In genomic region chr21:21226472-21226871, GRCh38 we compare ENCODE assay signal across 26 cellular contexts.
"Had no signal": no experiment of that assay in that cellular context is flagged by ENCODE, and none has a peak within 500 bp of the region (broad histone marks: within the 10 kb centered on the region; RNA-seq: fewer than 3 reads in every experiment).

No MANE protein-coding gene starts in this region.

- H3K4me3 ChIP-seq: left ventricle myocardium inferior, lung, mucosa of descending colon, right atrium auricular region, right lobe of liver, stomach, testis, thyroid gland, transverse colon, upper lobe of left lung, vagina had no signal

- DNase-seq: hypothalamus; immature natural killer cell; islet precursor cell; left ventricle myocardium inferior; midbrain; mucosa of descending colon; naive thymus-derived CD4-positive, alpha-beta T cell; occipital lobe; right lobe of liver; stimulated activated CD4-positive, alpha-beta T cell treated with anti-CD3 and anti-CD28 coated beads, Interleukin-12 subunit alpha, Interleukin-12 subunit beta, amount 100 ng/mL, for 4 hours; stimulated activated CD4-positive, alpha-beta T cell treated with anti-CD3 and anti-CD28 coated beads, Interleukin-15, amount 100 ng/mL, for 24 hours; stimulated activated CD4-positive, alpha-beta T cell treated with anti-CD3 and anti-CD28 coated beads, Interleukin-2, amount 100 ng/mL, for 24 hours; stimulated activated CD4-positive, alpha-beta T cell treated with anti-CD3 and anti-CD28 coated beads, Interleukin-4, amount 100 ng/mL, for 1 hour; stimulated activated naive B cell treated with anti-CD40 and anti-IgM and Interleukin-4, amounts not matched to agents 10 μg/mL and 1 μg/mL and 100 μg/mL, for 72 hours; stimulated activated naive CD8-positive, alpha-beta T cell treated with anti-CD3 and anti-CD28 coated beads, Interleukin-15, Interleukin-2, amounts not matched to agents 100 U/mL and 50 U/mL, for 24 hours; stomach; testis; thyroid gland; transverse colon; upper lobe of left lung had no signal

- ATAC-seq: mucosa of descending colon; naive thymus-derived CD4-positive, alpha-beta T cell; natural killer cell treated with Interleukin-12 subunit alpha and Interleukin-12 subunit beta and Interleukin-15 and Interleukin-18, amount 100 ng/mL, for 72 hours; right lobe of liver; stimulated activated naive B cell treated with anti-CD40 and anti-IgM and Interleukin-4, amounts not matched to agents 10 μg/mL and 1 μg/mL and 100 μg/mL, for 72 hours; stimulated activated naive CD8-positive, alpha-beta T cell treated with anti-CD3 and anti-CD28 coated beads, Interleukin-15, Interleukin-2, amounts not matched to agents 100 U/mL and 50 U/mL, for 24 hours had no signal

- H3K27me3 ChIP-seq: neutrophil, right atrium auricular region, right lobe of liver, stomach, testis, thyroid gland, transverse colon, upper lobe of left lung, vagina had no signal

- H3K27ac ChIP-seq: left ventricle myocardium inferior, neutrophil, parathyroid adenoma, right atrium auricular region, right lobe of liver, stomach, testis, thyroid gland, transverse colon, upper lobe of left lung, vagina had no signal

- H3K36me3 ChIP-seq: left ventricle myocardium inferior, neutrophil, right atrium auricular region, right lobe of liver, stomach, thyroid gland, transverse colon, upper lobe of left lung, vagina had no signal

- H2AFZ ChIP-seq: parathyroid adenoma had no signal

- H3K4me1 ChIP-seq: left ventricle myocardium inferior, parathyroid adenoma, right atrium auricular region, right lobe of liver, stomach, testis, thyroid gland, transverse colon, upper lobe of left lung, vagina had no signal

- H3K9ac ChIP-seq: parathyroid adenoma had no signal

- H3K79me2 ChIP-seq: parathyroid adenoma had no signal

- H3K9me3 ChIP-seq: neutrophil, right atrium auricular region, right lobe of liver, testis, thyroid gland, upper lobe of left lung, vagina had no signal
